Comparison of ENCODE assay signal across 8 cellular contexts in genomic region chr17:78665952-78666920, GRCh38.
DNase-seq lines count a peak whose midpoint lies in the region; ATAC-seq and TF ChIP-seq lines count a peak whose summit lies in the region.

No MANE protein-coding gene starts in this region.

- H3K27ac ChIP-seq in DND-41 (ENCODE audit: low read length): 0 out of 2 replicates have a peak overlapping the region, but pooled peaks have one; percentile 4
- peak overlapping the region; percentile 31 for H3K27ac ChIP-seq in colonic mucosa
- H3K27ac ChIP-seq in thymus (ENCODE audit: low read depth): peak overlapping the region; percentile 86

- no peaks in the 10 kb centered on the region for H3K9me3 Mint-ChIP-seq in T-helper 2 cell treated with Interferon-gamma antibody and Interleukin-4, amounts not matched to agents 5 μg/mL and 100 μg/mL, for 36 hours
- no peaks in the 10 kb centered on the region for H3K9me3 Mint-ChIP-seq in naive B cell

- intact Hi-C loops in colonic mucosa (cut with DNase I): no loop called here

- ATAC-seq in DND-41 (ENCODE audit: insufficient read depth, low read depth) (peak; percentile 78), naive B cell (ENCODE audit: low read depth in 2 of 2) (peak; percentile 61 to 70), GM21367 (IDR thresholded peaks at IDR 0.05; ENCODE audit: unreplicated experiment) (no peak), GM21381 (IDR thresholded peaks at IDR 0.05; ENCODE audit: unreplicated experiment) (no peak)

- no peak overlapping the region for H3K4me2 ChIP-seq in DND-41 (ENCODE audit: insufficient read depth, low read length)

- no peak overlapping the region for H3K4me3 ChIP-seq in DND-41 (ENCODE audit: low read depth in 1 of 2, low read length in 2 of 2)
- H3K4me3 ChIP-seq in colonic mucosa: no peak overlapping the region
- no peak overlapping the region for H3K4me3 ChIP-seq in thymus (ENCODE audit: low read length)

- H3K79me2 ChIP-seq in DND-41 (ENCODE audit: insufficient read depth, low read length): no peaks in the 10 kb centered on the region

- no peak overlapping the region for H3K9ac ChIP-seq in DND-41 (ENCODE audit: low read depth, low read length)
- no peak overlapping the region for H3K9ac ChIP-seq in colonic mucosa (ENCODE audit: low read depth in 2 of 2, low read length in 2 of 2)

- H2AFZ ChIP-seq in DND-41 (ENCODE audit: low read depth, low read length): no peak overlapping the region

- H3K27ac Mint-ChIP-seq in T-helper 2 cell treated with Interferon-gamma antibody and Interleukin-4, amounts not matched to agents 5 μg/mL and 100 μg/mL, for 36 hours: peak overlapping the region; percentile 76
- H3K27ac Mint-ChIP-seq in naive B cell: peak overlapping the region in 5 of 6 donors; percentile 31 to 79 (median 45)

- H4K20me1 ChIP-seq in DND-41 (ENCODE audit: insufficient read depth, low read length): no peaks in the 10 kb centered on the region; the same call in 1 of the 2 replicates

- DNase-seq in DND-41 (peak; percentile 44), colonic mucosa (no peak), naive B cell (peak; percentile 12), NCI-H146 treated with DMSO at 0.1 percent for 48 hours (lab: John Stamatoyannopoulos, UW; ENCODE audit: unreplicated experiment) (no peak)
- peak; percentile 61 for DNase-seq in T-helper 2 cell treated with Interferon-gamma antibody and Interleukin-4, amounts not matched to agents 5 μg/mL and 100 μg/mL, for 36 hours (ENCODE audit: low spot score)

- H3K4me1 ChIP-seq in DND-41 (ENCODE audit: insufficient read depth, low read length) (peaks cover 5% of the 10 kb centered on the region; the same call in 1 of the 2 replicates), colonic mucosa (no peaks in the 10 kb centered on the region), thymus (ENCODE audit: control insufficient read depth, insufficient read depth, low read length) (peaks cover 11% of the 10 kb centered on the region)

- WGBS in thymus: 42% methylated on average over 19 of the region's 19 CpGs

- no peak for TF ChIP-seq CTCF in DND-41 (IDR thresholded peaks at IDR 0.05; ENCODE audit: borderline replicate concordance, extremely low read depth, low read length, poor library complexity, severe bottlenecking)
- no peak for TF ChIP-seq CTCF in colonic mucosa (IDR thresholded peaks at IDR 0.05)

- peaks cover 30% of the 10 kb centered on the region for H3K4me1 Mint-ChIP-seq in T-helper 2 cell treated with Interferon-gamma antibody and Interleukin-4, amounts not matched to agents 5 μg/mL and 100 μg/mL, for 36 hours (ENCODE audit: low read depth)
- peaks cover 22 to 37% (median 29%) of the 10 kb centered on the region in 3 donors for H3K4me1 Mint-ChIP-seq in naive B cell

- peak overlapping the region; percentile 56 for H3K4me3 Mint-ChIP-seq in T-helper 2 cell treated with Interferon-gamma antibody and Interleukin-4, amounts not matched to agents 5 μg/mL and 100 μg/mL, for 36 hours
- peak overlapping the region in 7 of 8 donors; percentile 2 to 69 (median 55) for H3K4me3 Mint-ChIP-seq in naive B cell

- no peaks in the 10 kb centered on the region for H3K27me3 Mint-ChIP-seq in T-helper 2 cell treated with Interferon-gamma antibody and Interleukin-4, amounts not matched to agents 5 μg/mL and 100 μg/mL, for 36 hours (ENCODE audit: low read depth)
- no peaks in the 10 kb centered on the region for H3K27me3 Mint-ChIP-seq in naive B cell

- H3K27me3 ChIP-seq in DND-41 (ENCODE audit: insufficient read depth, low read length, poor library complexity) (no peaks in the 10 kb centered on the region), colonic mucosa (no peaks in the 10 kb centered on the region), thymus (ENCODE audit: control insufficient read depth, insufficient read depth) (no peaks in the 10 kb centered on the region)

- H3K36me3 ChIP-seq in DND-41 (ENCODE audit: insufficient read depth, low read length) (no peaks in the 10 kb centered on the region), colonic mucosa (no peaks in the 10 kb centered on the region), thymus (ENCODE audit: control insufficient read depth, insufficient read depth) (peaks cover 6% of the 10 kb centered on the region)

- no peaks in the 10 kb centered on the region for H3K9me3 ChIP-seq in DND-41 (ENCODE audit: insufficient read depth, low read length, severe bottlenecking)
- H3K9me3 ChIP-seq in colonic mucosa: no peaks in the 10 kb centered on the region
- H3K9me3 ChIP-seq in thymus (ENCODE audit: control insufficient read depth): no peaks in the 10 kb centered on the region

- H3K36me3 Mint-ChIP-seq in T-helper 2 cell treated with Interferon-gamma antibody and Interleukin-4, amounts not matched to agents 5 μg/mL and 100 μg/mL, for 36 hours (ENCODE audit: low read depth): peaks cover 20% of the 10 kb centered on the region
- H3K36me3 Mint-ChIP-seq in naive B cell: peaks cover 4 to 10% of the 10 kb centered on the region in 2 donors

Comparison
In these comparisons a context has a peak if more than half of its experiments do, and no peak if none do; other contexts are left out.
1. ATAC-seq: peak in DND-41 (single experiment) and naive B cell (2 of 2); none in GM21367 (single experiment) and GM21381 (single experiment).
2. DNase-seq: peak in DND-41 (single experiment), T-helper 2 cell treated with Interferon-gamma antibody and Interleukin-4, amounts not matched to agents 5 μg/mL and 100 μg/mL, for 36 hours (single experiment) and naive B cell (single experiment); none in colonic mucosa (single experiment) and NCI-H146 treated with DMSO at 0.1 percent for 48 hours (single experiment).
3. H3K27ac ChIP-seq: peak in every context shown above with its lines; median percentile 86 in thymus; 31 in colonic mucosa; 4 in DND-41.